In genomic region chr1:194118086-194118485, GRCh38 we compare ENCODE assay signal across 1 cellular context.
TF ChIP-seq lines count a peak whose summit lies in the region.

No MANE protein-coding gene starts in this region.

TF ChIP-seq in GM23338, 12 proteins besides CTCF, POLR2A, EP300 and RAD21 (continued from another document):
- TF ChIP-seq REST (IDR thresholded peaks at IDR 0.05; ENCODE audit: unreplicated experiment) (no peak), EZH2phosphoT487 (IDR thresholded peaks at IDR 0.05; ENCODE audit: unreplicated experiment) (no peak), STAT1 (IDR thresholded peaks at IDR 0.05; ENCODE audit: unreplicated experiment) (no peak), JUNB (IDR thresholded peaks at IDR 0.05; ENCODE audit: unreplicated experiment) (no peak), ZNF114 (CRISPR knock-in tag; IDR thresholded peaks at IDR 0.05) (no peak)
